ENCODE assay signal across 8 cellular contexts in genomic region chrX:18985186-18985435, GRCh38. TPM values are rescaled to one million over a fixed set of nuclear protein-coding genes. Genes with fewer than 3 reads are reported as not detected.
DNase-seq lines count a peak whose midpoint lies in the region; ATAC-seq and TF ChIP-seq lines count a peak whose summit lies in the region.

No MANE protein-coding gene starts in this region.

- H3K27me3 ChIP-seq in WERI-Rb-1 (ENCODE audit: insufficient read depth, low read depth, severe bottlenecking) (peaks cover 29% of the 10 kb centered on the region), iPS-15b (ENCODE audit: control insufficient read depth, insufficient read depth, low read length) (no peaks in the 10 kb centered on the region), testis (no peaks in the 10 kb centered on the region)

- H3K9me3 Mint-ChIP-seq in activated CD4-positive, alpha-beta T cell treated with anti-CD3 and anti-CD28 coated beads, Interleukin-2, amount 10 ng/mL, durations not matched to agents 7 days and 5 days, result no peaks in the 10 kb centered on the region

- no peaks in the 10 kb centered on the region for H3K9me3 ChIP-seq in WERI-Rb-1 (ENCODE audit: severe bottlenecking)
- H3K9me3 ChIP-seq in iPS-15b (ENCODE audit: control insufficient read depth, insufficient read depth, low read length), result no peaks in the 10 kb centered on the region
- no peaks in the 10 kb centered on the region for H3K9me3 ChIP-seq in testis

- H3K36me3 ChIP-seq in WERI-Rb-1 (no peaks in the 10 kb centered on the region), iPS-15b (ENCODE audit: control insufficient read depth, insufficient read depth, low read length) (no peaks in the 10 kb centered on the region), testis (ENCODE audit: low read depth, missing control alignments) (no peaks in the 10 kb centered on the region)

- in situ Hi-C loops in KBM-7 (cut with MboI; ENCODE audit: low pct_unique_long_range_greater_than_20kb, low sequenced_read_pairs), result no loop called here

- H3K4me1 ChIP-seq in iPS-15b (ENCODE audit: control insufficient read depth, insufficient read depth, low read length), result no peaks in the 10 kb centered on the region
- H3K4me1 ChIP-seq in testis, result no peaks in the 10 kb centered on the region

- H3K27ac ChIP-seq in WERI-Rb-1 (peak overlapping the region; percentile 87), testis (peak overlapping the region; percentile 86 to 89)

- H3K36me3 Mint-ChIP-seq in activated CD4-positive, alpha-beta T cell treated with anti-CD3 and anti-CD28 coated beads, Interleukin-2, amount 10 ng/mL, durations not matched to agents 7 days and 5 days (ENCODE audit: low read depth), result no peaks in the 10 kb centered on the region

- 0 to 14% methylated on average over 4 of the region's 4 CpGs for WGBS in testis, 2 donors

- POLR2A ChIA-PET in activated CD4-positive, alpha-beta T cell treated with anti-CD3 and anti-CD28 coated beads, Interleukin-2, amount 10 ng/mL, durations not matched to agents 7 days and 5 days (lab: Charles Lee), result no interaction called here

- H3K4me3 Mint-ChIP-seq in activated CD4-positive, alpha-beta T cell treated with anti-CD3 and anti-CD28 coated beads, Interleukin-2, amount 10 ng/mL, durations not matched to agents 7 days and 5 days, result peak overlapping the region; percentile 75

- peak overlapping the region; percentile 70 for H3K9ac ChIP-seq in iPS-15b (ENCODE audit: low read depth, low read length)

- no peaks in the 10 kb centered on the region for H3K27me3 Mint-ChIP-seq in activated CD4-positive, alpha-beta T cell treated with anti-CD3 and anti-CD28 coated beads, Interleukin-2, amount 10 ng/mL, durations not matched to agents 7 days and 5 days

- peak overlapping the region; percentile 84 for H3K27ac Mint-ChIP-seq in activated CD4-positive, alpha-beta T cell treated with anti-CD3 and anti-CD28 coated beads, Interleukin-2, amount 10 ng/mL, durations not matched to agents 7 days and 5 days

- H3K4me3 ChIP-seq in WERI-Rb-1 (ENCODE audit: low read depth, low read length) (peak overlapping the region; percentile 56), iPS-15b (ENCODE audit: low read depth, low read length) (peak overlapping the region; percentile 76), testis (peak overlapping the region; percentile 69 to 76)

- no peak for ATAC-seq in GM18505 (IDR thresholded peaks at IDR 0.05; ENCODE audit: unreplicated experiment)

- CTCF ChIA-PET in activated CD4-positive, alpha-beta T cell treated with anti-CD3 and anti-CD28 coated beads, Interleukin-2, amount 10 ng/mL, durations not matched to agents 7 days and 5 days (lab: Charles Lee), result no interaction called here

- intact Hi-C loops in testis (cut with DNase I; ENCODE audit: low total_unique reads), result no loop called here

- TF ChIP-seq CTCF in WERI-Rb-1 (IDR thresholded peaks at IDR 0.05; ENCODE audit: low read depth, low read length) (no peak), testis (IDR thresholded peaks at IDR 0.05) (no peak)

- no peak for DNase-seq in activated CD4-positive, alpha-beta T cell treated with anti-CD3 and anti-CD28 coated beads, Interleukin-2, amount 10 ng/mL, durations not matched to agents 7 days and 5 days
- DNase-seq in activated CD4-positive, alpha-beta T cell treated with anti-CD3 and anti-CD28 coated beads, Interleukin-2, amount 50 U/mL, for 1 hour, result no peak
- DNase-seq in WERI-Rb-1 (no peak), testis (no peak), KBM-7 (no peak), hypothalamus (lab: John Stamatoyannopoulos, UW) (no peak)

- no peak for TF ChIP-seq POLR2A in testis (IDR thresholded peaks at IDR 0.05)
- no peak for TF ChIP-seq POLR2A in GM18505 (IDR thresholded peaks at IDR 0.05; ENCODE audit: borderline replicate concordance, extremely low read depth, insufficient read depth, insufficient read length)

- H3K4me1 Mint-ChIP-seq in activated CD4-positive, alpha-beta T cell treated with anti-CD3 and anti-CD28 coated beads, Interleukin-2, amount 10 ng/mL, durations not matched to agents 7 days and 5 days, result peaks cover 20% of the 10 kb centered on the region

RNA-seq across cellular contexts. Expression of gene PHKA2, which starts 1.2 kb away (rescaled TPM):
- 10 to 100 TPM; 27.5 to 27.8 TPM for total RNA-seq in activated CD4-positive, alpha-beta T cell treated with anti-CD3 and anti-CD28 coated beads, Interleukin-2, amount 10 ng/mL, durations not matched to agents 7 days and 5 days
- 10 to 100 TPM; 89.9 to 95.7 TPM for total RNA-seq in testis
- 42.4 TPM for polyA plus RNA-seq in testis (ENCODE audit: insufficient read depth, low read depth, low replicate concordance)
